11 cellular contexts compared by ENCODE assay signal in the genomic region with DNA sequence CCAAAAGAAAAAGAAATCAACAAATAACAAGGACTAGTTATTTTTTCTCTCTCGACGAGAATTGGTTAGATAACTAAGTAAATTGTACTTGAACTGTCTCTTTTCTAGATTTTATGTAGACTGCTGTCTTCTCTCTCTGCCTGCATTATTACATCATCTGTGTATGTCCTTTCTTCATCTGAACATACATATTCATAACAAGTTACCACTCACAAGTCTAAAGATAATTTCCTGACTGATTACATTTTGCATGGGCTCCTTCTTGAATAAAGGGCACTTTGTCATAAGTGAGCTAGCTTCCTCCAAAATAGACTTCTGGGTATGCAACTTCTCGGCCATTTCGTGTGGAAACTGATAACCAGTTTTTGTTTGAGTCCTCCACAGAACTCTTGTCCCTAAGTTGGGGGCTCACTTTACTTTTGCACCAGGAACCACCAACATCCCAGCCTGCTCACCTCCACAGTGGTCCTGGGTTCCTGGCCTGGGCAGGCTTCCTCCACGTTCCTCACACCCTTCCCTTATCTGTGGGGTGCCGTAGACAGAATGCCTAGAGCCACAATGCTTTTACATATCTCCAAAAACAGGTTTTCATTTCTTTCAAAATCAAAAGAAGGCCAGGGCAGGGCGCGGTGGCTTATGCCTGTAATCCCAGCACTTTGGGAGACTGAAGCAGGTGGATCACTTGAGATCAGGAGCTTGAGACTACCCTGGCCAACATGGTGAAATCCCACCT. TPM values are rescaled to one million over a fixed set of nuclear protein-coding genes. Genes with fewer than 3 reads are reported as not detected.
A peak's percentile ranks its signal among the peaks of the same experiment; 100 is the strongest.
DNase-seq lines count a peak whose midpoint lies in the region; ATAC-seq and TF ChIP-seq lines count a peak whose summit lies in the region.
"Had no signal": no experiment of that assay in that cellular context is flagged by ENCODE, and none has a peak within 500 bp of the region (broad histone marks: within the 10 kb centered on the region; RNA-seq: fewer than 3 reads in every experiment).

No MANE protein-coding gene starts in this region.

- no peaks in the 10 kb centered on the region for H3K27me3 Mint-ChIP-seq in T-helper 1 cell treated with Interleukin-12 subunit alpha and Interleukin-12 subunit beta and Interleukin-4 antibody, amounts not matched to agents 30 μg/mL and 1 μg/mL, for 36 hours (ENCODE audit: low read depth)
- no peaks in the 10 kb centered on the region for H3K27me3 Mint-ChIP-seq in activated B cell treated with CpG ODN at 0.5 μM for 24 hours
- no peaks in the 10 kb centered on the region for H3K27me3 Mint-ChIP-seq in stimulated activated naive B cell treated with anti-CD40 and anti-IgM and Interleukin-4, amounts not matched to agents 10 μg/mL and 1 μg/mL and 100 μg/mL, for 72 hours
- no peaks in the 10 kb centered on the region; the same call in 1 of the 2 replicates for H3K27me3 Mint-ChIP-seq in WTC11 (ENCODE audit: low read depth)

- intact Hi-C loops in activated B cell treated with CpG ODN at 0.5 μM for 24 hours (cut with micrococcal nuclease): loop anchor here (10.0 kb wide), 1 partner anchor 1072 kb away; no protein-coding TSS in a partner anchor

- POLR2A ChIA-PET in activated B cell treated with CpG ODN at 0.5 μM for 24 hours (lab: Charles Lee) (interaction anchor here (2.9 kb wide), 1 partner anchor 20 kb away, joined by 12 read pairs; no protein-coding TSS in a partner anchor), WTC11 (lab: Charles Lee) (no interaction called here)

- peaks cover 54% of the 10 kb centered on the region for H3K4me1 Mint-ChIP-seq in T-helper 1 cell treated with Interleukin-12 subunit alpha and Interleukin-12 subunit beta and Interleukin-4 antibody, amounts not matched to agents 30 μg/mL and 1 μg/mL, for 36 hours (ENCODE audit: low read depth)
- H3K4me1 Mint-ChIP-seq in activated B cell treated with CpG ODN at 0.5 μM for 24 hours: peaks cover 74% of the 10 kb centered on the region
- peaks cover 36 to 64% of the 10 kb centered on the region in 2 donors for H3K4me1 Mint-ChIP-seq in stimulated activated naive B cell treated with anti-CD40 and anti-IgM and Interleukin-4, amounts not matched to agents 10 μg/mL and 1 μg/mL and 100 μg/mL, for 72 hours
- peaks cover 4% of the 10 kb centered on the region; the same call in 1 of the 2 replicates for H3K4me1 Mint-ChIP-seq in WTC11

- H3K4me3 Mint-ChIP-seq in T-helper 1 cell treated with Interleukin-12 subunit alpha and Interleukin-12 subunit beta and Interleukin-4 antibody, amounts not matched to agents 30 μg/mL and 1 μg/mL, for 36 hours: no peak overlapping the region
- no peak overlapping the region for H3K4me3 Mint-ChIP-seq in activated B cell treated with CpG ODN at 0.5 μM for 24 hours
- H3K4me3 Mint-ChIP-seq in stimulated activated naive B cell treated with anti-CD40 and anti-IgM and Interleukin-4, amounts not matched to agents 10 μg/mL and 1 μg/mL and 100 μg/mL, for 72 hours: peak overlapping the region in 1 of 2 donors; percentile 44
- H3K4me3 Mint-ChIP-seq in WTC11: no peak overlapping the region

- H3K9me3 Mint-ChIP-seq in T-helper 1 cell treated with Interleukin-12 subunit alpha and Interleukin-12 subunit beta and Interleukin-4 antibody, amounts not matched to agents 30 μg/mL and 1 μg/mL, for 36 hours: no peaks in the 10 kb centered on the region
- H3K9me3 Mint-ChIP-seq in activated B cell treated with CpG ODN at 0.5 μM for 24 hours (no peaks in the 10 kb centered on the region), WTC11 (no peaks in the 10 kb centered on the region)
- no peaks in the 10 kb centered on the region for H3K9me3 Mint-ChIP-seq in stimulated activated naive B cell treated with anti-CD40 and anti-IgM and Interleukin-4, amounts not matched to agents 10 μg/mL and 1 μg/mL and 100 μg/mL, for 72 hours

- DNase-seq in T-helper 1 cell: no peak
- DNase-seq in activated B cell treated with CpG ODN at 0.5 μM for 24 hours: no peak
- DNase-seq in foreskin melanocyte: peak; percentile 58
- DNase-seq in stimulated activated naive B cell treated with anti-CD40 and anti-IgM and Interleukin-4, amounts not matched to agents 10 μg/mL and 1 μg/mL and 100 μg/mL, for 72 hours: no peak
- DNase-seq in DMS79 treated with DMSO at 0.1 percent for 48 hours (lab: John Stamatoyannopoulos, UW): no peak
- no peak for DNase-seq in WTC11 (ENCODE audit: low spot score)
- no peak for DNase-seq in DMS114 treated with DMSO at 0.1 percent for 48 hours (lab: John Stamatoyannopoulos, UW; ENCODE audit: unreplicated experiment)
- DNase-seq: GF-D8, NCI-H2081 treated with DMSO at 0.1 percent for 48 hours, SHP77 had no signal

- peak overlapping the region; percentile 74 for H3K27ac Mint-ChIP-seq in T-helper 1 cell treated with Interleukin-12 subunit alpha and Interleukin-12 subunit beta and Interleukin-4 antibody, amounts not matched to agents 30 μg/mL and 1 μg/mL, for 36 hours
- H3K27ac Mint-ChIP-seq in activated B cell treated with CpG ODN at 0.5 μM for 24 hours: peak overlapping the region; percentile 96
- peak overlapping the region; percentile 88 for H3K27ac Mint-ChIP-seq in stimulated activated naive B cell treated with anti-CD40 and anti-IgM and Interleukin-4, amounts not matched to agents 10 μg/mL and 1 μg/mL and 100 μg/mL, for 72 hours
- H3K27ac Mint-ChIP-seq in WTC11: no peak overlapping the region

- TF ChIP-seq CTCF in activated B cell treated with CpG ODN at 0.5 μM for 24 hours (IDR thresholded peaks at IDR 0.05) (no peak), WTC11 (IDR thresholded peaks at IDR 0.05) (no peak)

- CTCF ChIA-PET in activated B cell treated with CpG ODN at 0.5 μM for 24 hours (lab: Charles Lee): interaction anchor here (0.6 to 5.3 kb wide), 2 partner anchors 19 to 25 kb away, joined by 3 to 30 read pairs; no protein-coding TSS in a partner anchor
- CTCF ChIA-PET in WTC11 (lab: Charles Lee): no interaction called here

- no peak for ATAC-seq in activated B cell treated with CpG ODN at 0.5 μM for 24 hours (ENCODE audit: low read depth)
- no peak for ATAC-seq in stimulated activated naive B cell treated with anti-CD40 and anti-IgM and Interleukin-4, amounts not matched to agents 10 μg/mL and 1 μg/mL and 100 μg/mL, for 72 hours (replicated peaks)
- no peak for ATAC-seq in WTC11

- H3K36me3 Mint-ChIP-seq in T-helper 1 cell treated with Interleukin-12 subunit alpha and Interleukin-12 subunit beta and Interleukin-4 antibody, amounts not matched to agents 30 μg/mL and 1 μg/mL, for 36 hours (ENCODE audit: low read depth): peaks cover 4% of the 10 kb centered on the region
- no peaks in the 10 kb centered on the region for H3K36me3 Mint-ChIP-seq in activated B cell treated with CpG ODN at 0.5 μM for 24 hours (ENCODE audit: low read depth)
- H3K36me3 Mint-ChIP-seq in stimulated activated naive B cell treated with anti-CD40 and anti-IgM and Interleukin-4, amounts not matched to agents 10 μg/mL and 1 μg/mL and 100 μg/mL, for 72 hours: peaks cover 0 to 2% of the 10 kb centered on the region in 2 donors
- no peaks in the 10 kb centered on the region for H3K36me3 Mint-ChIP-seq in WTC11

TF ChIP-seq in WTC11, 78 proteins besides CTCF, POLR2A, EP300 and RAD21 (continues in another document):
- TF ChIP-seq, protein P1, sequence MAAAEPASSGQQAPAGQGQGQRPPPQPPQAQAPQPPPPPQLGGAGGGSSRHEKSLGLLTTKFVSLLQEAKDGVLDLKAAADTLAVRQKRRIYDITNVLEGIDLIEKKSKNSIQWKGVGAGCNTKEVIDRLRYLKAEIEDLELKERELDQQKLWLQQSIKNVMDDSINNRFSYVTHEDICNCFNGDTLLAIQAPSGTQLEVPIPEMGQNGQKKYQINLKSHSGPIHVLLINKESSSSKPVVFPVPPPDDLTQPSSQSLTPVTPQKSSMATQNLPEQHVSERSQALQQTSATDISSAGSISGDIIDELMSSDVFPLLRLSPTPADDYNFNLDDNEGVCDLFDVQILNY (CRISPR knock-in tag; IDR thresholded peaks at IDR 0.05): no peak
- TF ChIP-seq SMAD3 (CRISPR knock-in tag; IDR thresholded peaks at IDR 0.05; ENCODE audit: borderline replicate concordance) (no peak), MYBL2 (CRISPR knock-in tag; IDR thresholded peaks at IDR 0.05) (no peak), GRHL2 (CRISPR knock-in tag; IDR thresholded peaks at IDR 0.05; ENCODE audit: insufficient replicate concordance, severe bottlenecking) (no peak)
- TF ChIP-seq, protein P2, sequence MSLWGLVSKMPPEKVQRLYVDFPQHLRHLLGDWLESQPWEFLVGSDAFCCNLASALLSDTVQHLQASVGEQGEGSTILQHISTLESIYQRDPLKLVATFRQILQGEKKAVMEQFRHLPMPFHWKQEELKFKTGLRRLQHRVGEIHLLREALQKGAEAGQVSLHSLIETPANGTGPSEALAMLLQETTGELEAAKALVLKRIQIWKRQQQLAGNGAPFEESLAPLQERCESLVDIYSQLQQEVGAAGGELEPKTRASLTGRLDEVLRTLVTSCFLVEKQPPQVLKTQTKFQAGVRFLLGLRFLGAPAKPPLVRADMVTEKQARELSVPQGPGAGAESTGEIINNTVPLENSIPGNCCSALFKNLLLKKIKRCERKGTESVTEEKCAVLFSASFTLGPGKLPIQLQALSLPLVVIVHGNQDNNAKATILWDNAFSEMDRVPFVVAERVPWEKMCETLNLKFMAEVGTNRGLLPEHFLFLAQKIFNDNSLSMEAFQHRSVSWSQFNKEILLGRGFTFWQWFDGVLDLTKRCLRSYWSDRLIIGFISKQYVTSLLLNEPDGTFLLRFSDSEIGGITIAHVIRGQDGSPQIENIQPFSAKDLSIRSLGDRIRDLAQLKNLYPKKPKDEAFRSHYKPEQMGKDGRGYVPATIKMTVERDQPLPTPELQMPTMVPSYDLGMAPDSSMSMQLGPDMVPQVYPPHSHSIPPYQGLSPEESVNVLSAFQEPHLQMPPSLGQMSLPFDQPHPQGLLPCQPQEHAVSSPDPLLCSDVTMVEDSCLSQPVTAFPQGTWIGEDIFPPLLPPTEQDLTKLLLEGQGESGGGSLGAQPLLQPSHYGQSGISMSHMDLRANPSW (CRISPR knock-in tag; conservative IDR thresholded peaks at IDR 0.05; ENCODE audit: low read depth): no peak
- TF ChIP-seq, protein P3, sequence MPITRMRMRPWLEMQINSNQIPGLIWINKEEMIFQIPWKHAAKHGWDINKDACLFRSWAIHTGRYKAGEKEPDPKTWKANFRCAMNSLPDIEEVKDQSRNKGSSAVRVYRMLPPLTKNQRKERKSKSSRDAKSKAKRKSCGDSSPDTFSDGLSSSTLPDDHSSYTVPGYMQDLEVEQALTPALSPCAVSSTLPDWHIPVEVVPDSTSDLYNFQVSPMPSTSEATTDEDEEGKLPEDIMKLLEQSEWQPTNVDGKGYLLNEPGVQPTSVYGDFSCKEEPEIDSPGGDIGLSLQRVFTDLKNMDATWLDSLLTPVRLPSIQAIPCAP (CRISPR knock-in tag; IDR thresholded peaks at IDR 0.05): no peak

RNA-seq across cellular contexts. Expression of a gene that starts 6.2 kb away (rescaled TPM):
- total RNA-seq in activated B cell treated with CpG ODN at 0.5 μM for 24 hours (97.1 and 98.5 TPM in 2 replicates), WTC11 (2021) (59.2 to 64.8 TPM (median 59.2 TPM) in 3 replicates)

RNA-seq across cellular contexts. Expression of a gene that starts 21.5 kb away (rescaled TPM):
- 0.75 and 0.81 TPM in 2 replicates for total RNA-seq in activated B cell treated with CpG ODN at 0.5 μM for 24 hours
- total RNA-seq in WTC11 (2021): 0.44 to 1.1 TPM (median 0.62 TPM) in 3 replicates
